In the genomic region with DNA sequence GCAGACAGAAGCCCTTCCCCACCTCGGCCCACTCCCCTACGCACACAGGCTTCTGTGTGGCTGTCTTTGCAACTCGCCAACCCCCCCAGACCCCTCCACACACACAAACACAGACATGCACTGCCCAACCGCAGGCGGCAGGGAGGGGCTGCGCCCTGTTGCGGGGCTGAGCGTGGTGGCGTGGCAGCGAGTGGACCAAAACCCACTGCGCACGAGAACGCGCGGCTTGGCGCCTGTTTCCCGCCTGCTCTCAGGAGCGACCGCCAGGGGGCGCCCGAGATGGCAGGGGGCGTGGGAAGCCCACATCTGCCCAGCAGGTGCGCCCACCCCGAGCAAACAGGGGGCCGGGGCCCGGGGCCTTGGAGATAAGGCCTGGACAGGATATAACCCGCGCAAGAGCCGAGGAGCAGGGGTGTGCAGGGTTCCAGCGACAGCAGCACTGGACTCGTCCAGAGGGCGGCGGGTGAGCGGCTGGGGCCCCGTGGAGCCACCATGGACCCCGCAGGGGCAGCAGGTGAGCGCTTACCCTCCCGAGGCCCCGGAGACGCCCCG, we compare ENCODE assay signal across 1 cellular context.
TF ChIP-seq lines count a peak whose summit lies in the region.

A gene with protein sequence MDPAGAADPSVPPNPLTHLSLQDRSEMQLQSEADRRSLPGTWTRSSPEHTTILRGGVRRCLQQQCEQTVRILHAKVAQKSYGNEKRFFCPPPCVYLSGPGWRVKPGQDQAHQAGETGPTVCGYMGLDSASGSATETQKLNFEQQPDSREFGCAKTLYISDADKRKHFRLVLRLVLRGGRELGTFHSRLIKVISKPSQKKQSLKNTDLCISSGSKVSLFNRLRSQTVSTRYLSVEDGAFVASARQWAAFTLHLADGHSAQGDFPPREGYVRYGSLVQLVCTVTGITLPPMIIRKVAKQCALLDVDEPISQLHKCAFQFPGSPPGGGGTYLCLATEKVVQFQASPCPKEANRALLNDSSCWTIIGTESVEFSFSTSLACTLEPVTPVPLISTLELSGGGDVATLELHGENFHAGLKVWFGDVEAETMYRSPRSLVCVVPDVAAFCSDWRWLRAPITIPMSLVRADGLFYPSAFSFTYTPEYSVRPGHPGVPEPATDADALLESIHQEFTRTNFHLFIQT (plus strand): TSS at position 410 of the 552 bp plus-strand sequence. CDS start 83 bp downstream, at position 493.

TF ChIP-seq in GM23338, 12 proteins besides CTCF, POLR2A, EP300 and RAD21 (continued from another document):
- TF ChIP-seq ZNF462 (CRISPR knock-in tag; IDR thresholded peaks at IDR 0.05): no peak
- TF ChIP-seq JUNB (IDR thresholded peaks at IDR 0.05; ENCODE audit: unreplicated experiment): no peak
- no peak for TF ChIP-seq ZNF114 (CRISPR knock-in tag; IDR thresholded peaks at IDR 0.05)
- no peak for TF ChIP-seq EZH2 (IDR thresholded peaks at IDR 0.05; ENCODE audit: low read depth, unreplicated experiment)
- peak; percentile 35; the same call in 1 of the 2 replicates for TF ChIP-seq CREB1 (CRISPR knock-in tag; IDR thresholded peaks at IDR 0.05; ENCODE audit: low read depth)
- no peak for TF ChIP-seq EZH2phosphoT487 (IDR thresholded peaks at IDR 0.05; ENCODE audit: unreplicated experiment)
